ENCODE assay signal across 23 cellular contexts in genomic region chrX:108945883-108946523, GRCh38.
DNase-seq lines count a peak whose midpoint lies in the region; ATAC-seq and TF ChIP-seq lines count a peak whose summit lies in the region.
"Had no signal": no experiment of that assay in that cellular context is flagged by ENCODE, and none has a peak within 500 bp of the region (broad histone marks: within the 10 kb centered on the region; RNA-seq: fewer than 3 reads in every experiment).

No MANE protein-coding gene starts in this region.

- no peaks in the 10 kb centered on the region for H3K36me3 ChIP-seq in PC-3 (ENCODE audit: low read depth, low read length)
- H3K36me3 ChIP-seq in mesendoderm (ENCODE audit: control insufficient read depth, insufficient read depth, low read length): no peaks in the 10 kb centered on the region
- H3K36me3 ChIP-seq: BE2C had no signal

- no peak overlapping the region for H3K23ac ChIP-seq in H9 (ENCODE audit: insufficient read length, low read depth, low read length)
- no peak overlapping the region for H3K23ac ChIP-seq in mesendoderm (ENCODE audit: low read length)

- H4K5ac ChIP-seq in H9 (ENCODE audit: insufficient read length, low read depth, low read length) (no peak overlapping the region), mesendoderm (ENCODE audit: low read length) (no peak overlapping the region)

- H3K9ac ChIP-seq in H9 (ENCODE audit: extremely low read depth, insufficient read length, low read length): no peak overlapping the region
- H3K9ac ChIP-seq in PC-3 (ENCODE audit: low read length): no peak overlapping the region
- H3K9ac ChIP-seq in mesendoderm (ENCODE audit: low read length): no peak overlapping the region

- H2AFZ ChIP-seq in H9 (ENCODE audit: low read length) (no peak overlapping the region), PC-3 (ENCODE audit: low read length) (no peak overlapping the region)

- H3K79me1 ChIP-seq in H9 (ENCODE audit: insufficient read depth, low read depth, low read length, poor library complexity, severe bottlenecking) (no peaks in the 10 kb centered on the region), mesendoderm (ENCODE audit: low read length) (no peaks in the 10 kb centered on the region)

- H3K27me3 Mint-ChIP-seq in activated T-cell treated with anti-CD3 and anti-CD28 coated beads, Interleukin-2, amount 50 U/mL, for 72 hours (ENCODE audit: low read depth): peaks cover 7% of the 10 kb centered on the region
- H3K27me3 Mint-ChIP-seq in H9 (ENCODE audit: low read depth): no peaks in the 10 kb centered on the region
- H3K27me3 Mint-ChIP-seq in activated naive CD8-positive, alpha-beta T cell treated with anti-CD3 and anti-CD28 coated beads for 36 hours: no peaks in the 10 kb centered on the region
- H3K27me3 Mint-ChIP-seq: activated B cell treated with CpG ODN at 0.5 μM for 24 hours; activated naive CD8-positive, alpha-beta T cell treated with anti-CD3 and anti-CD28 coated beads, Interleukin-2, amount 50 U/mL, for 24 hours had no signal

- peak; percentile 81 to 99 for ATAC-seq in activated T-cell treated with anti-CD3 and anti-CD28 coated beads, Interleukin-2, amount 50 U/mL, for 72 hours (replicated peaks in 1 of 2)
- no peak for ATAC-seq in PC-3
- ATAC-seq in HG03442 (IDR thresholded peaks at IDR 0.05; ENCODE audit: unreplicated experiment): no peak
- ATAC-seq in HG03139 (IDR thresholded peaks at IDR 0.05; ENCODE audit: unreplicated experiment): no peak
- ATAC-seq: A549; activated naive CD8-positive, alpha-beta T cell treated with anti-CD3 and anti-CD28 coated beads, Interleukin-2, amount 50 U/mL, for 24 hours; left cardiac atrium had no signal

- H3K27ac ChIP-seq in H9 (ENCODE audit: insufficient read length, low read depth, low read length) (no peak overlapping the region), PC-3 (ENCODE audit: low read length) (no peak overlapping the region), mesendoderm (ENCODE audit: low read depth, low read length) (no peak overlapping the region)
- H3K27ac ChIP-seq: A549 had no signal

- H3K23me2 ChIP-seq in H9 (ENCODE audit: insufficient read length, low read depth, low read length, poor library complexity, severe bottlenecking): no peaks in the 10 kb centered on the region

- H3K9me3 Mint-ChIP-seq in activated T-cell treated with anti-CD3 and anti-CD28 coated beads, Interleukin-2, amount 50 U/mL, for 72 hours: peaks cover 3 to 4% of the 10 kb centered on the region in 2 donors
- peaks cover 0 to 9% of the 10 kb centered on the region in 2 experiments; a peak in 2 of 5 replicates for H3K9me3 Mint-ChIP-seq in H9
- peaks cover 5% of the 10 kb centered on the region for H3K9me3 Mint-ChIP-seq in activated naive CD8-positive, alpha-beta T cell treated with anti-CD3 and anti-CD28 coated beads for 36 hours
- H3K9me3 Mint-ChIP-seq: activated B cell treated with CpG ODN at 0.5 μM for 24 hours had no signal

- H2BK20ac ChIP-seq in H9 (ENCODE audit: low read depth, low read length, poor library complexity, severe bottlenecking): no peak overlapping the region

- no peak overlapping the region for H3K4me3 Mint-ChIP-seq in activated T-cell treated with anti-CD3 and anti-CD28 coated beads, Interleukin-2, amount 50 U/mL, for 72 hours
- no peak overlapping the region for H3K4me3 Mint-ChIP-seq in H9
- no peak overlapping the region for H3K4me3 Mint-ChIP-seq in activated naive CD8-positive, alpha-beta T cell treated with anti-CD3 and anti-CD28 coated beads for 36 hours
- H3K4me3 Mint-ChIP-seq: activated B cell treated with CpG ODN at 0.5 μM for 24 hours; activated naive CD8-positive, alpha-beta T cell treated with anti-CD3 and anti-CD28 coated beads, Interleukin-2, amount 50 U/mL, for 24 hours had no signal

- no peaks in the 10 kb centered on the region for H3K4me1 ChIP-seq in H9 (ENCODE audit: insufficient read depth, low read length)
- no peaks in the 10 kb centered on the region for H3K4me1 ChIP-seq in PC-3 (ENCODE audit: insufficient read depth, low read length)
- no peaks in the 10 kb centered on the region for H3K4me1 ChIP-seq in mesendoderm (ENCODE audit: control insufficient read depth, low read depth, low read length)
- H3K4me1 ChIP-seq: A549, BE2C had no signal

- BruUV-seq in PC-3 (replicated peaks; lab: Mats Ljungman, UMichigan): no TSS peak

- H3K4ac ChIP-seq in H9 (ENCODE audit: low read depth, low read length) (no peak overlapping the region), mesendoderm (ENCODE audit: low read depth, low read length) (no peak overlapping the region)

- no peaks in the 10 kb centered on the region for H3K9me2 ChIP-seq in PC-3 (replicated peaks; ENCODE audit: low read length)

- CTCF ChIA-PET in PC-3 (lab: Charles Lee): no interaction called here

- H3K4me3 ChIP-seq in PC-3 (ENCODE audit: low read length) (no peak overlapping the region), mesendoderm (ENCODE audit: low read length) (no peak overlapping the region)
- H3K4me3 ChIP-seq: A549 had no signal

- H2BK5ac ChIP-seq in H9 (ENCODE audit: insufficient read length, low read length): no peak overlapping the region
- H2BK5ac ChIP-seq in mesendoderm (ENCODE audit: low read length): no peak overlapping the region

- no peak overlapping the region for H2BK120ac ChIP-seq in H9 (ENCODE audit: low read depth, low read length, poor library complexity, severe bottlenecking)
- no peak overlapping the region for H2BK120ac ChIP-seq in mesendoderm (ENCODE audit: low read depth, low read length)

- no peak overlapping the region for H3K14ac ChIP-seq in H9 (ENCODE audit: insufficient read depth, low read length)

- no peak overlapping the region for H3T11ph ChIP-seq in H9 (ENCODE audit: low read length)

- H3K56ac ChIP-seq in H9 (ENCODE audit: insufficient read length, low read depth, low read length) (no peak overlapping the region), mesendoderm (ENCODE audit: low read length) (no peak overlapping the region)

- H2BK12ac ChIP-seq in H9 (ENCODE audit: insufficient read length, low read depth, low read length): no peak overlapping the region

- H2AK5ac ChIP-seq in H9 (ENCODE audit: insufficient read length, low read length) (no peak overlapping the region), mesendoderm (ENCODE audit: low read length) (no peak overlapping the region)

- no peaks in the 10 kb centered on the region for H3K27me3 ChIP-seq in H9 (ENCODE audit: insufficient read depth, low read length)
- no peaks in the 10 kb centered on the region for H3K27me3 ChIP-seq in PC-3 (ENCODE audit: low read length)
- no peaks in the 10 kb centered on the region for H3K27me3 ChIP-seq in mesendoderm (ENCODE audit: insufficient read depth, low read length, poor library complexity)
- H3K27me3 ChIP-seq: BE2C had no signal

- H3K9me3 ChIP-seq in H9 (ENCODE audit: control insufficient read depth, low read depth, low read length) (no peaks in the 10 kb centered on the region), PC-3 (ENCODE audit: low read length) (no peaks in the 10 kb centered on the region)
- H3K9me3 ChIP-seq: A549, BE2C had no signal

- H3K4me1 Mint-ChIP-seq in activated T-cell treated with anti-CD3 and anti-CD28 coated beads, Interleukin-2, amount 50 U/mL, for 72 hours (ENCODE audit: low read depth): peaks cover 5% of the 10 kb centered on the region
- H3K4me1 Mint-ChIP-seq in H9: no peaks in the 10 kb centered on the region
- H3K4me1 Mint-ChIP-seq in activated naive CD8-positive, alpha-beta T cell treated with anti-CD3 and anti-CD28 coated beads for 36 hours: no peaks in the 10 kb centered on the region
- H3K4me1 Mint-ChIP-seq: activated B cell treated with CpG ODN at 0.5 μM for 24 hours; activated naive CD8-positive, alpha-beta T cell treated with anti-CD3 and anti-CD28 coated beads, Interleukin-2, amount 50 U/mL, for 24 hours had no signal

- H4K91ac ChIP-seq in H9 (ENCODE audit: insufficient read length, low read depth, low read length): no peak overlapping the region

- H3K18ac ChIP-seq in H9 (ENCODE audit: insufficient read length, low read depth, low read length) (no peak overlapping the region), mesendoderm (ENCODE audit: low read length) (no peak overlapping the region)

- H3K4me2 ChIP-seq in H9 (ENCODE audit: insufficient read depth, insufficient read length, low read length) (no peak overlapping the region), PC-3 (ENCODE audit: low read length) (no peak overlapping the region), mesendoderm (ENCODE audit: low read length) (no peak overlapping the region)
- H3K4me2 ChIP-seq: A549 had no signal

- H3K79me2 ChIP-seq in H9 (ENCODE audit: insufficient read depth, low read length) (no peaks in the 10 kb centered on the region), PC-3 (ENCODE audit: low read length) (no peaks in the 10 kb centered on the region), mesendoderm (ENCODE audit: control insufficient read depth, insufficient read depth, low read length) (no peaks in the 10 kb centered on the region)

- H4K8ac ChIP-seq in H9 (replicated peaks; ENCODE audit: insufficient read length, low read depth, low read length) (no peak overlapping the region), mesendoderm (ENCODE audit: low read depth, low read length) (no peak overlapping the region)

- no peaks in the 10 kb centered on the region for H3F3A ChIP-seq in PC-3 (ENCODE audit: low read length, unreplicated experiment)

- intact Hi-C loops in PC-3 (cut with micrococcal nuclease): no loop called here

- no peak overlapping the region for H3K27ac Mint-ChIP-seq in activated T-cell treated with anti-CD3 and anti-CD28 coated beads, Interleukin-2, amount 50 U/mL, for 72 hours
- H3K27ac Mint-ChIP-seq in H9: 0 out of 7 replicates have a peak overlapping the region, but pooled peaks of 1 of the 3 experiments have one; percentile 41
- no peak overlapping the region for H3K27ac Mint-ChIP-seq in activated naive CD8-positive, alpha-beta T cell treated with anti-CD3 and anti-CD28 coated beads for 36 hours
- H3K27ac Mint-ChIP-seq: activated B cell treated with CpG ODN at 0.5 μM for 24 hours; activated naive CD8-positive, alpha-beta T cell treated with anti-CD3 and anti-CD28 coated beads, Interleukin-2, amount 50 U/mL, for 24 hours had no signal

- H3K36me3 Mint-ChIP-seq in activated T-cell treated with anti-CD3 and anti-CD28 coated beads, Interleukin-2, amount 50 U/mL, for 72 hours (ENCODE audit: insufficient read depth in 2 of 2): no peaks in the 10 kb centered on the region
- peaks cover 0 to 3% (median 0%) of the 10 kb centered on the region in 3 experiments; a peak in 3 of 7 replicates for H3K36me3 Mint-ChIP-seq in H9 (ENCODE audit: insufficient read depth in 1 of 3, low read depth in 3 of 3)
- no peaks in the 10 kb centered on the region for H3K36me3 Mint-ChIP-seq in activated naive CD8-positive, alpha-beta T cell treated with anti-CD3 and anti-CD28 coated beads for 36 hours

- no CpG with 5 or more reads among the region's 3 CpGs for WGBS in H9 (ENCODE audit: extremely low coverage, insufficient read length, low lambda C conversion rate)
- no CpG with 5 or more reads among the region's 3 CpGs for WGBS in mesendoderm (ENCODE audit: extremely low coverage, insufficient coverage, low lambda C conversion rate)

- no peak overlapping the region for H2BK15ac ChIP-seq in H9 (ENCODE audit: low read depth, low read length)
- no peak overlapping the region for H2BK15ac ChIP-seq in mesendoderm (replicated peaks; ENCODE audit: low read depth)

- no peaks in the 10 kb centered on the region for H4K20me1 ChIP-seq in H9 (ENCODE audit: control insufficient read depth, insufficient read depth, insufficient read length)
- no peaks in the 10 kb centered on the region for H4K20me1 ChIP-seq in PC-3 (ENCODE audit: low read length)

- peak; percentile 8 to 57 for DNase-seq in activated T-cell treated with anti-CD3 and anti-CD28 coated beads, Interleukin-2, amount 50 U/mL, for 72 hours
- DNase-seq in activated T-cell treated with anti-CD3 and anti-CD28 coated beads for 4 hours (no peak), H9 (no peak), PC-3 (peak; percentile 20), mesendoderm (peak; percentile 26)
- no peak for DNase-seq in activated naive CD8-positive, alpha-beta T cell treated with anti-CD3 and anti-CD28 coated beads for 36 hours
- DNase-seq: activated B cell treated with CpG ODN at 0.5 μM for 24 hours; activated naive CD8-positive, alpha-beta T cell treated with anti-CD3 and anti-CD28 coated beads, Interleukin-2, amount 50 U/mL, for 24 hours; BE2C; DND-41; effector memory CD4-positive, alpha-beta T cell; H7; left cardiac atrium; mesenchymal stem cell; NCI-H1105; NCI-H2029 treated with DMSO at 0.1 percent for 48 hours; NCI-H345; NCI-H774; occipital lobe; T1000 had no signal

- POLR2A ChIA-PET in PC-3 (lab: Charles Lee; ENCODE audit: unreplicated experiment): no interaction called here

- TF ChIP-seq CTCF in H9 (conservative IDR thresholded peaks at IDR 0.05) (0 out of 3 replicates have a peak, but pooled peaks have one; percentile 21), PC-3 (conservative IDR thresholded peaks at IDR 0.05; ENCODE audit: low read depth, low read length) (no peak)

Comparison
In these comparisons a context has a peak if more than half of its experiments do, and no peak if none do; other contexts are left out.
1. DNase-seq: peak in activated T-cell treated with anti-CD3 and anti-CD28 coated beads, Interleukin-2, amount 50 U/mL, for 72 hours (2 of 2), PC-3 (single experiment) and mesendoderm (single experiment); none in activated T-cell treated with anti-CD3 and anti-CD28 coated beads for 4 hours (single experiment), H9 (single experiment) and activated naive CD8-positive, alpha-beta T cell treated with anti-CD3 and anti-CD28 coated beads for 36 hours (single experiment).
2. ATAC-seq: peak in activated T-cell treated with anti-CD3 and anti-CD28 coated beads, Interleukin-2, amount 50 U/mL, for 72 hours (2 of 2); none in PC-3 (single experiment), HG03442 (single experiment) and HG03139 (single experiment).